In genomic region chr20:59403261-59403961, GRCh38 we compare ENCODE assay signal across 8 cellular contexts.
DNase-seq lines count a peak whose midpoint lies in the region; ATAC-seq, FAIRE-seq and TF ChIP-seq lines count a peak whose summit lies in the region.

No MANE protein-coding gene starts in this region.

- intact Hi-C loops in cardiac septum (cut with DNase I) (loop anchor here (5.0 to 10.0 kb wide), 2 partner anchors 339 to 536 kb away; no protein-coding TSS in a partner anchor), prostate gland (cut with DNase I) (loop anchor here (10.0 kb wide), 1 partner anchor 179 kb away; no protein-coding TSS in a partner anchor)

- H3K27ac ChIP-seq in 22Rv1 (no peak overlapping the region), Peyer's patch (no peak overlapping the region), prostate gland (no peak overlapping the region)

- H3K36me3 ChIP-seq in Peyer's patch (no peaks in the 10 kb centered on the region), prostate gland (no peaks in the 10 kb centered on the region)

- H3K4me3 ChIP-seq in Peyer's patch (peak overlapping the region in 1 of 4 donors; percentile 18), prostate gland (peak overlapping the region in 1 of 2 donors; percentile 12)

- H3K27me3 ChIP-seq in Peyer's patch (peaks cover 0 to 14% of the 10 kb centered on the region in 2 donors), prostate gland (replicated peaks; ENCODE audit: insufficient read depth) (no peaks in the 10 kb centered on the region)

- no peak for ATAC-seq in HG02759 (IDR thresholded peaks at IDR 0.05; ENCODE audit: unreplicated experiment)

- FAIRE-seq in urothelium cell line (lab: Jason Lieb, UNC) = peak; percentile 86

- H3K4me1 ChIP-seq in Peyer's patch = peaks cover 0 to 18% (median 2%) of the 10 kb centered on the region in 4 donors
- no peaks in the 10 kb centered on the region for H3K4me1 ChIP-seq in prostate gland (replicated peaks)

- TF ChIP-seq POLR2A in Peyer's patch (IDR thresholded peaks at IDR 0.05) (no peak), prostate gland (IDR thresholded peaks at IDR 0.05) (no peak)

- peak; percentile 61 for DNase-seq in GM19238 (ENCODE audit: insufficient read length, low spot score)
- peak; percentile 40 to 82 (median 78) for DNase-seq in Peyer's patch
- peak; percentile 55 for DNase-seq in activated gamma-delta T cell treated with anti-CD3 and anti-CD28 coated beads, Interleukin-2, amount 50 U/mL, for 16 hours (ENCODE audit: low read depth)
- peak; percentile 79 for DNase-seq in cardiac septum (ENCODE audit: low spot score)
- peak; percentile 15 for DNase-seq in prostate gland (ENCODE audit: low spot score)
- DNase-seq in urothelium cell line (ENCODE audit: low spot score) = peak; percentile 95

- H3K9me3 ChIP-seq in Peyer's patch (no peaks in the 10 kb centered on the region), prostate gland (no peaks in the 10 kb centered on the region)

- TF ChIP-seq CTCF in 22Rv1 (IDR thresholded peaks at IDR 0.05) (peak; percentile 93), Peyer's patch (IDR thresholded peaks at IDR 0.05) (peak; percentile 73 to 98 (median 94)), prostate gland (IDR thresholded peaks at IDR 0.05) (peak; percentile 92 to 94 (median 94))

- WGBS in prostate gland = 17% methylated on average over 34 of the region's 46 CpGs

Comparison
In these comparisons a context has a peak if more than half of its experiments do, and no peak if none do; other contexts are left out.
1. DNase-seq: peak in every context shown above with its lines; median percentile 95 in urothelium cell line; 79 in cardiac septum; 78 in Peyer's patch; 61 in GM19238; 55 in activated gamma-delta T cell treated with anti-CD3 and anti-CD28 coated beads, Interleukin-2, amount 50 U/mL, for 16 hours; 15 in prostate gland.